Comparison of ENCODE assay signal across 10 cellular contexts in the genomic region with DNA sequence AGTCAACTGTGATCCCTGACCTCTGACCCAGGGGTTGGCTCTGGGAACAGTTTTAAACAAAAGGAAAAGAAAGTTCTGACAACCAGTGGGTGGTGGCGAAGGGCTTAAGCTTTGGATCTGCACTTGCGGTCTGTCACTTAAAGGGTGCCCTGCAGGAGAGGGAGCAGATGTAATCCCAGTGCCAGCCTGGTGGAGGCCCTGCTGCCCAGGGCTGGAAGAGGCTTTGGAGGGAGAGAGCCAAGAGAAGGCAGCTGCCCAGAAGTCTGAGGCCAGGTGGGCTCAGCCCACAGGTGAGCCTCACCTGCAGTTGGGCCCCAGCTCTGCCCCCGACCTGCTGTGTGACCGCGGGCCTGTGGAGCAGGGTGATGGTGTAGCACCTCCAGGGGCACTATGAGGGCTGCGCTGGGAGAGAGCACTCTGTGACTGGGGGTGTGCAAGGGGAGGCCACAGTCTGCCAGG. TPM values are rescaled to one million over a fixed set of nuclear protein-coding genes. Genes with fewer than 3 reads are reported as not detected.
DNase-seq lines count a peak whose midpoint lies in the region; ATAC-seq, FAIRE-seq and TF ChIP-seq lines count a peak whose summit lies in the region.
"Had no signal": no experiment of that assay in that cellular context is flagged by ENCODE, and none has a peak within 500 bp of the region (broad histone marks: within the 10 kb centered on the region; RNA-seq: fewer than 3 reads in every experiment).

No MANE protein-coding gene starts in this region.

- no peak for ATAC-seq in activated naive CD8-positive, alpha-beta T cell treated with anti-CD3 and anti-CD28 coated beads, Interleukin-2, amount 50 U/mL, for 24 hours
- ATAC-seq in left lobe of liver = peak; percentile 58
- ATAC-seq in GM18907 (IDR thresholded peaks at IDR 0.05; ENCODE audit: unreplicated experiment) = no peak
- no peak for ATAC-seq in GM21737 (IDR thresholded peaks at IDR 0.05; ENCODE audit: unreplicated experiment)

- FAIRE-seq in urothelium cell line (lab: Jason Lieb, UNC) = no peak

- H3K4me3 ChIP-seq in AG04450 (ENCODE audit: low read depth, low read length) (no peak overlapping the region), GM12875 (ENCODE audit: low read depth, low read length) (no peak overlapping the region)
- H3K4me3 ChIP-seq: SJSA1 had no signal

- TF ChIP-seq CTCF in AG04450 (IDR thresholded peaks at IDR 0.05; ENCODE audit: low read depth, low read length) (peak; percentile 11; the same call in 1 of the 2 replicates), GM12875 (IDR thresholded peaks at IDR 0.05; ENCODE audit: borderline replicate concordance, insufficient read depth, low read depth, low read length) (0 out of 2 replicates have a peak, but pooled peaks have one; percentile 7)

- POLR2A ChIA-PET in AG04450 (lab: Yijun Ruan, JAX) = no interaction called here

- peaks cover 28% of the 10 kb centered on the region for H3K36me3 Mint-ChIP-seq in activated naive CD8-positive, alpha-beta T cell treated with anti-CD3 and anti-CD28 coated beads, Interleukin-2, amount 50 U/mL, for 24 hours (ENCODE audit: low read depth)

- DNase-seq in AG04450 (ENCODE audit: low read depth, low spot score) (no peak), left lobe of liver (ENCODE audit: low spot score) (peak; percentile 67), SIG-M5 treated with dmso at 0.1 percent for 504 hours (lab: John Stamatoyannopoulos, UW; ENCODE audit: unreplicated experiment) (no peak), urothelium cell line (ENCODE audit: low spot score) (no peak)
- no peak for DNase-seq in activated naive CD8-positive, alpha-beta T cell treated with anti-CD3 and anti-CD28 coated beads, Interleukin-2, amount 50 U/mL, for 24 hours
- DNase-seq: NCI-H1436 treated with DMSO at 0.1 percent for 48 hours had no signal

- H3K27ac Mint-ChIP-seq in activated naive CD8-positive, alpha-beta T cell treated with anti-CD3 and anti-CD28 coated beads, Interleukin-2, amount 50 U/mL, for 24 hours = peak overlapping the region; percentile 35

- no peaks in the 10 kb centered on the region for H3K27me3 Mint-ChIP-seq in activated naive CD8-positive, alpha-beta T cell treated with anti-CD3 and anti-CD28 coated beads, Interleukin-2, amount 50 U/mL, for 24 hours

- no peak overlapping the region for H3K4me3 Mint-ChIP-seq in activated naive CD8-positive, alpha-beta T cell treated with anti-CD3 and anti-CD28 coated beads, Interleukin-2, amount 50 U/mL, for 24 hours

- CTCF ChIA-PET in AG04450 (lab: Charles Lee) = interaction anchor here (0.5 to 2.2 kb wide), 3 partner anchors 14 to 28 kb away, joined by 3 to 7 read pairs (median 4); no protein-coding TSS in a partner anchor

- H3K9me3 Mint-ChIP-seq in activated naive CD8-positive, alpha-beta T cell treated with anti-CD3 and anti-CD28 coated beads, Interleukin-2, amount 50 U/mL, for 24 hours = no peaks in the 10 kb centered on the region

- no peaks in the 10 kb centered on the region for H3K27me3 ChIP-seq in AG04450 (ENCODE audit: control insufficient read depth, insufficient read depth, low read length)
- H3K27me3 ChIP-seq: SJSA1 had no signal

- no peaks in the 10 kb centered on the region for H3K9me3 ChIP-seq in AG04450 (ENCODE audit: control insufficient read depth, insufficient read depth, low read length)
- H3K9me3 ChIP-seq: SJSA1 had no signal

- no peak overlapping the region for H3K27ac ChIP-seq in AG04450 (ENCODE audit: low read depth, low read length)
- H3K27ac ChIP-seq: SJSA1 had no signal

- peaks cover 72% of the 10 kb centered on the region for H3K4me1 Mint-ChIP-seq in activated naive CD8-positive, alpha-beta T cell treated with anti-CD3 and anti-CD28 coated beads, Interleukin-2, amount 50 U/mL, for 24 hours

RNA-seq across cellular contexts. Expression of a gene that starts 19.1 kb away (rescaled TPM):
- polyA plus RNA-seq in AG04450 (2011; rRNA removed) = 21.6 and 22.6 TPM in 2 replicates
- polyA minus RNA-seq in AG04450 (2011; rRNA and poly(A)+ RNA removed) = 18.2 and 20.4 TPM in 2 replicates
- total RNA-seq in left lobe of liver = 11.7 TPM

RNA-seq across cellular contexts. Expression of a gene that starts 55.9 kb away (rescaled TPM):
- 3.5 TPM in 2 replicates for polyA plus RNA-seq in AG04450 (2011; rRNA removed)
- 1.7 and 1.8 TPM in 2 replicates for polyA minus RNA-seq in AG04450 (2011; rRNA and poly(A)+ RNA removed)
- 9.4 TPM for total RNA-seq in left lobe of liver
